In the genomic region with DNA sequence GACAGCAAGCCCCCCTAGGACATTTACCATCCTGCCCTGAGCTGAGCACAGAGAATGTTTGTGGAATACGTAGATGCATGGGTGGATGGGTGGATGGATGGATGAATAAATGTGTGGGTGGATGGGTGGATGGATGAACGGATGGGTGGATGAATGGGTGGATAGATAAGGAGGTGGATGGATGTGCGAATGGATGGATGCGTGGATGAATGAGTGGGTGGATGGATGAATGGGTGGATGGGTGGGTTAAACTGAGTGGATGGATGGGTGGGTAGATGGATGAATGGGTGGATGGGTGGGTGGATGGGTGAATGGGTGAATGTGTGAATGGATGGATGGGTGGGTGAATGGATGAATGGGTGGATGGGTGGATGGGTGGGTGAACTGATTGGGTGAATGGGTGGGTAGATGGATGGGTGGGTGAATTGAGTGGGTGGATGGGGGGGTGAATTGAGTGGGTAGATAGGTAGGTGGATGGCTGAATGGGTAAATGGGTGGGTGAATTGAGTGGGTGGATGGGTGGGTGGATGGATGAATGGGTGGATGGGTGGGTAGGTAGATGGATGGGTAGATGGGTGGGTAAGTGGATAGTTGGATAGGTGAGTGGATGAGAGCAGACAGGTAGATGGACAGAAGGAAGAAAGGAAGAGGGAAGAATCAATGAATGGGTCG, we compare ENCODE assay signal across 1 cellular context.
TF ChIP-seq lines count a peak whose summit lies in the region.

No MANE protein-coding gene starts in this region.

TF ChIP-seq in K562, 482 proteins besides CTCF, POLR2A, EP300 and RAD21:
- TF ChIP-seq RFX5 (IDR thresholded peaks at IDR 0.05; ENCODE audit: low read depth, low read length) (no peak), HNRNPLL (IDR thresholded peaks at IDR 0.05; ENCODE audit: low read depth, low read length, poor library complexity, severe bottlenecking) (peak; percentile 52), EGR1 (conservative IDR thresholded peaks at IDR 0.05) (peak; percentile 82), POLR2B (IDR thresholded peaks at IDR 0.05; ENCODE audit: low read depth, partially characterized antibody) (peak; percentile 61), NFE2L1 (tag; IDR thresholded peaks at IDR 0.05; ENCODE audit: borderline replicate concordance, low read depth) (no peak), NR1H2 (CRISPR knock-in tag; IDR thresholded peaks at IDR 0.05) (no peak), TSC22D4 (tag; IDR thresholded peaks at IDR 0.05) (no peak), SUPT5H (IDR thresholded peaks at IDR 0.05) (peak; percentile 70; the same call in 1 of the 2 replicates)
- TF ChIP-seq, protein P1, sequence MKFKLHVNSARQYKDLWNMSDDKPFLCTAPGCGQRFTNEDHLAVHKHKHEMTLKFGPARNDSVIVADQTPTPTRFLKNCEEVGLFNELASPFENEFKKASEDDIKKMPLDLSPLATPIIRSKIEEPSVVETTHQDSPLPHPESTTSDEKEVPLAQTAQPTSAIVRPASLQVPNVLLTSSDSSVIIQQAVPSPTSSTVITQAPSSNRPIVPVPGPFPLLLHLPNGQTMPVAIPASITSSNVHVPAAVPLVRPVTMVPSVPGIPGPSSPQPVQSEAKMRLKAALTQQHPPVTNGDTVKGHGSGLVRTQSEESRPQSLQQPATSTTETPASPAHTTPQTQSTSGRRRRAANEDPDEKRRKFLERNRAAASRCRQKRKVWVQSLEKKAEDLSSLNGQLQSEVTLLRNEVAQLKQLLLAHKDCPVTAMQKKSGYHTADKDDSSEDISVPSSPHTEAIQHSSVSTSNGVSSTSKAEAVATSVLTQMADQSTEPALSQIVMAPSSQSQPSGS (CRISPR knock-in tag; IDR thresholded peaks at IDR 0.05) = no peak
- TF ChIP-seq, protein P2, sequence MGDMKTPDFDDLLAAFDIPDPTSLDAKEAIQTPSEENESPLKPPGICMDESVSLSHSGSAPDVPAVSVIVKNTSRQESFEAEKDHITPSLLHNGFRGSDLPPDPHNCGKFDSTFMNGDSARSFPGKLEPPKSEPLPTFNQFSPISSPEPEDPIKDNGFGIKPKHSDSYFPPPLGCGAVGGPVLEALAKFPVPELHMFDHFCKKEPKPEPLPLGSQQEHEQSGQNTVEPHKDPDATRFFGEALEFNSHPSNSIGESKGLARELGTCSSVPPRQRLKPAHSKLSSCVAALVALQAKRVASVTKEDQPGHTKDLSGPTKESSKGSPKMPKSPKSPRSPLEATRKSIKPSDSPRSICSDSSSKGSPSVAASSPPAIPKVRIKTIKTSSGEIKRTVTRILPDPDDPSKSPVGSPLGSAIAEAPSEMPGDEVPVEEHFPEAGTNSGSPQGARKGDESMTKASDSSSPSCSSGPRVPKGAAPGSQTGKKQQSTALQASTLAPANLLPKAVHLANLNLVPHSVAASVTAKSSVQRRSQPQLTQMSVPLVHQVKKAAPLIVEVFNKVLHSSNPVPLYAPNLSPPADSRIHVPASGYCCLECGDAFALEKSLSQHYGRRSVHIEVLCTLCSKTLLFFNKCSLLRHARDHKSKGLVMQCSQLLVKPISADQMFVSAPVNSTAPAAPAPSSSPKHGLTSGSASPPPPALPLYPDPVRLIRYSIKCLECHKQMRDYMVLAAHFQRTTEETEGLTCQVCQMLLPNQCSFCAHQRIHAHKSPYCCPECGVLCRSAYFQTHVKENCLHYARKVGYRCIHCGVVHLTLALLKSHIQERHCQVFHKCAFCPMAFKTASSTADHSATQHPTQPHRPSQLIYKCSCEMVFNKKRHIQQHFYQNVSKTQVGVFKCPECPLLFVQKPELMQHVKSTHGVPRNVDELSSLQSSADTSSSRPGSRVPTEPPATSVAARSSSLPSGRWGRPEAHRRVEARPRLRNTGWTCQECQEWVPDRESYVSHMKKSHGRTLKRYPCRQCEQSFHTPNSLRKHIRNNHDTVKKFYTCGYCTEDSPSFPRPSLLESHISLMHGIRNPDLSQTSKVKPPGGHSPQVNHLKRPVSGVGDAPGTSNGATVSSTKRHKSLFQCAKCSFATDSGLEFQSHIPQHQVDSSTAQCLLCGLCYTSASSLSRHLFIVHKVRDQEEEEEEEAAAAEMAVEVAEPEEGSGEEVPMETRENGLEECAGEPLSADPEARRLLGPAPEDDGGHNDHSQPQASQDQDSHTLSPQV (IDR thresholded peaks at IDR 0.05) = no peak
- TF ChIP-seq, protein P3, sequence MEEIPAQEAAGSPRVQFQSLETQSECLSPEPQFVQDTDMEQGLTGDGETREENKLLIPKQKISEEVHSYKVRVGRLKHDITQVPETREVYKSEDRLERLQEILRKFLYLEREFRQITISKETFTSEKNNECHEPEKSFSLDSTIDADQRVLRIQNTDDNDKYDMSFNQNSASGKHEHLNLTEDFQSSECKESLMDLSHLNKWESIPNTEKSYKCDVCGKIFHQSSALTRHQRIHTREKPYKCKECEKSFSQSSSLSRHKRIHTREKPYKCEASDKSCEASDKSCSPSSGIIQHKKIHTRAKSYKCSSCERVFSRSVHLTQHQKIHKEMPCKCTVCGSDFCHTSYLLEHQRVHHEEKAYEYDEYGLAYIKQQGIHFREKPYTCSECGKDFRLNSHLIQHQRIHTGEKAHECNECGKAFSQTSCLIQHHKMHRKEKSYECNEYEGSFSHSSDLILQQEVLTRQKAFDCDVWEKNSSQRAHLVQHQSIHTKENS (CRISPR knock-in tag; IDR thresholded peaks at IDR 0.05) = no peak
